In the genomic region with DNA sequence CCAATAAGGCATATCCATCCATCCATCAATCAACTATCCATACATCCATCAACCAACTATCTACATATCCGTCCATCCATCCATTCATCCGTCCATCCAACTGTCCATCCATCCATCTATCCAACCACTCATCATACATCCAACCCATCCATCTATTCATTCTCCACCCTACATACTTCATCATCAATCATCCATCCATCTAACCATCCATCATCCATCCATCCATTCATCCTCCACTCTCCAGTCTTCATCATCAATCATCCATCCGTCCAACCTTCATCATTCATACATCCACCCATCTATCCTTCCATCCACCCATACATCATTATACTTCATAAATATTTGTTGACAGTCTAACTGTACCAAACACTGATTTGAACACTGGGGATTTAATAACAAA, we compare ENCODE assay signal across 38 cellular contexts.
"Had no signal": no experiment of that assay in that cellular context is flagged by ENCODE, and none has a peak within 500 bp of the region (broad histone marks: within the 10 kb centered on the region; RNA-seq: fewer than 3 reads in every experiment).

No MANE protein-coding gene starts in this region.

- H3K27ac Mint-ChIP-seq: activated naive CD4-positive, alpha-beta T cell treated with anti-CD3 and anti-CD28 coated beads for 36 hours; activated naive CD4-positive, alpha-beta T cell treated with anti-CD3 and anti-CD28 coated beads, Interleukin-2, amount 10 ng/mL, durations not matched to agents 7 days and 5 days; activated naive CD4-positive, alpha-beta T cell treated with anti-CD3 and anti-CD28 coated beads, Interleukin-2, amount 50 U/mL, for 24 hours; activated naive CD4-positive, alpha-beta T cell treated with anti-CD3 and anti-CD28 coated beads, Interleukin-2, amount 50 U/mL, for 72 hours; activated naive CD8-positive, alpha-beta T cell; activated naive CD8-positive, alpha-beta T cell treated with anti-CD3 and anti-CD28 coated beads for 36 hours; activated naive CD8-positive, alpha-beta T cell treated with anti-CD3 and anti-CD28 coated beads, Interleukin-2, amount 10 ng/mL, durations not matched to agents 7 days and 5 days; activated naive CD8-positive, alpha-beta T cell treated with anti-CD3 and anti-CD28 coated beads, Interleukin-2, amount 50 U/mL, for 24 hours; activated T-cell treated with anti-CD3 and anti-CD28 coated beads, Interleukin-2, amount 50 U/mL, for 72 hours; activated T-helper 1 cell treated with anti-CD3 and anti-CD28 coated beads, Interleukin-12 subunit alpha, Interleukin-12 subunit beta, Interleukin-2, Interleukin-4 antibody, amounts not matched to agents 30 ng/mL and 10 ng/mL and 1 ng/mL, durations not matched to agents 14 hours and 24 hours and 36 hours; activated T-helper 17 cell treated with anti-CD3 and anti-CD28 coated beads, Interleukin-2, amount 50 U/mL, for 72 hours; activated T-helper 2 cell treated with anti-CD3 and anti-CD28 coated beads, Interferon-gamma antibody, Interleukin-2, Interleukin-4, amounts not matched to agents 10 μg/mL and 5 μg/mL and 100 μg/mL, durations not matched to agents 14 hours and 24 hours and 36 hours; brain had no signal

- H3K4me1 Mint-ChIP-seq: activated naive CD4-positive, alpha-beta T cell treated with anti-CD3 and anti-CD28 coated beads, Interleukin-2, amount 10 ng/mL, durations not matched to agents 7 days and 5 days; activated naive CD4-positive, alpha-beta T cell treated with anti-CD3 and anti-CD28 coated beads, Interleukin-2, amount 50 U/mL, for 24 hours; activated naive CD8-positive, alpha-beta T cell treated with anti-CD3 and anti-CD28 coated beads for 36 hours; activated naive CD8-positive, alpha-beta T cell treated with anti-CD3 and anti-CD28 coated beads, Interleukin-2, amount 10 ng/mL, durations not matched to agents 7 days and 5 days; activated naive CD8-positive, alpha-beta T cell treated with anti-CD3 and anti-CD28 coated beads, Interleukin-2, amount 50 U/mL, for 24 hours; activated T-helper 17 cell treated with anti-CD3 and anti-CD28 coated beads, Interleukin-2, amount 50 U/mL, for 72 hours; central memory CD8-positive, alpha-beta T cell had no signal

- H3K27ac ChIP-seq: adrenal gland, ascending aorta, body of pancreas, brain microvascular endothelial cell, breast epithelium, cardiac muscle cell had no signal

- H3K4me3 Mint-ChIP-seq: activated naive CD4-positive, alpha-beta T cell treated with anti-CD3 and anti-CD28 coated beads for 36 hours; activated naive CD4-positive, alpha-beta T cell treated with anti-CD3 and anti-CD28 coated beads, Interleukin-2, amount 10 ng/mL, durations not matched to agents 7 days and 5 days; activated naive CD4-positive, alpha-beta T cell treated with anti-CD3 and anti-CD28 coated beads, Interleukin-2, amount 50 U/mL, for 24 hours; activated naive CD8-positive, alpha-beta T cell; activated naive CD8-positive, alpha-beta T cell treated with anti-CD3 and anti-CD28 coated beads for 36 hours; activated naive CD8-positive, alpha-beta T cell treated with anti-CD3 and anti-CD28 coated beads, Interleukin-2, amount 10 ng/mL, durations not matched to agents 7 days and 5 days; activated naive CD8-positive, alpha-beta T cell treated with anti-CD3 and anti-CD28 coated beads, Interleukin-2, amount 50 U/mL, for 24 hours; activated T-cell treated with anti-CD3 and anti-CD28 coated beads, Interleukin-2, amount 50 U/mL, for 4 hours; activated T-cell treated with anti-CD3 and anti-CD28 coated beads, Interleukin-2, amount 50 U/mL, for 72 hours; activated T-helper 1 cell treated with anti-CD3 and anti-CD28 coated beads, Interleukin-12 subunit alpha, Interleukin-12 subunit beta, Interleukin-2, Interleukin-4 antibody, amounts not matched to agents 30 ng/mL and 10 ng/mL and 1 ng/mL, durations not matched to agents 14 hours and 24 hours and 36 hours; activated T-helper 17 cell treated with anti-CD3 and anti-CD28 coated beads, Interleukin-2, amount 50 U/mL, for 72 hours; brain; central memory CD8-positive, alpha-beta T cell had no signal

- ATAC-seq: activated naive CD4-positive, alpha-beta T cell treated with anti-CD3 and anti-CD28 coated beads, Interleukin-2, amount 50 U/mL, for 72 hours; activated naive CD8-positive, alpha-beta T cell treated with anti-CD3 and anti-CD28 coated beads, Interleukin-2, amount 50 U/mL, for 24 hours; activated T-cell treated with anti-CD3 and anti-CD28 coated beads, Interleukin-2, amount 50 U/mL, for 4 hours; activated T-cell treated with anti-CD3 and anti-CD28 coated beads, Interleukin-2, amount 50 U/mL, for 72 hours; activated T-helper 17 cell treated with anti-CD3 and anti-CD28 coated beads, Interleukin-2, amount 50 U/mL, for 72 hours; body of pancreas had no signal

- H3K36me3 ChIP-seq: adrenal gland, ascending aorta, brain microvascular endothelial cell, breast epithelium, cardiac muscle cell had no signal

- H3K4me3 ChIP-seq: adrenal gland, ascending aorta, body of pancreas, breast epithelium, cardiac muscle cell had no signal

- FAIRE-seq: astrocyte, bronchial epithelial cell had no signal

- H3K9me3 Mint-ChIP-seq: activated naive CD4-positive, alpha-beta T cell treated with anti-CD3 and anti-CD28 coated beads for 36 hours; activated naive CD4-positive, alpha-beta T cell treated with anti-CD3 and anti-CD28 coated beads, Interleukin-2, amount 10 ng/mL, durations not matched to agents 7 days and 5 days; activated naive CD4-positive, alpha-beta T cell treated with anti-CD3 and anti-CD28 coated beads, Interleukin-2, amount 50 U/mL, for 24 hours; activated naive CD4-positive, alpha-beta T cell treated with anti-CD3 and anti-CD28 coated beads, Interleukin-2, amount 50 U/mL, for 72 hours; activated naive CD8-positive, alpha-beta T cell treated with anti-CD3 and anti-CD28 coated beads for 36 hours; activated naive CD8-positive, alpha-beta T cell treated with anti-CD3 and anti-CD28 coated beads, Interleukin-2, amount 10 ng/mL, durations not matched to agents 7 days and 5 days; activated naive CD8-positive, alpha-beta T cell treated with anti-CD3 and anti-CD28 coated beads, Interleukin-2, amount 50 U/mL, for 24 hours; activated T-cell treated with anti-CD3 and anti-CD28 coated beads, Interleukin-2, amount 50 U/mL, for 4 hours; activated T-cell treated with anti-CD3 and anti-CD28 coated beads, Interleukin-2, amount 50 U/mL, for 72 hours; activated T-helper 1 cell treated with anti-CD3 and anti-CD28 coated beads, Interleukin-12 subunit alpha, Interleukin-12 subunit beta, Interleukin-2, Interleukin-4 antibody, amounts not matched to agents 30 ng/mL and 10 ng/mL and 1 ng/mL, durations not matched to agents 14 hours and 24 hours and 36 hours; activated T-helper 2 cell treated with anti-CD3 and anti-CD28 coated beads, Interferon-gamma antibody, Interleukin-2, Interleukin-4, amounts not matched to agents 10 μg/mL and 5 μg/mL and 100 μg/mL, durations not matched to agents 14 hours and 24 hours and 36 hours; central memory CD8-positive, alpha-beta T cell had no signal

- DNase-seq: activated effector memory CD4-positive, alpha-beta T cell treated with anti-CD3 and anti-CD28 coated beads, Interleukin-2, amount 50 U/mL, for 16 hours; activated effector memory CD4-positive, alpha-beta T cell treated with Interleukin-2 at 50 U/mL for 16 hours; activated gamma-delta T cell; activated gamma-delta T cell treated with Interleukin-2 at 50 U/mL for 16 hours; activated naive CD4-positive, alpha-beta T cell; activated naive CD4-positive, alpha-beta T cell treated with anti-CD3 and anti-CD28 coated beads for 36 hours; activated naive CD4-positive, alpha-beta T cell treated with anti-CD3 and anti-CD28 coated beads, Interleukin-2, amount 10 ng/mL, durations not matched to agents 7 days and 5 days; activated naive CD4-positive, alpha-beta T cell treated with anti-CD3 and anti-CD28 coated beads, Interleukin-2, amount 50 U/mL, for 16 hours; activated naive CD4-positive, alpha-beta T cell treated with Interleukin-2 at 50 U/mL for 16 hours; activated naive CD8-positive, alpha-beta T cell treated with anti-CD3 and anti-CD28 coated beads for 36 hours; activated naive CD8-positive, alpha-beta T cell treated with anti-CD3 and anti-CD28 coated beads, Interleukin-2, amount 10 ng/mL, durations not matched to agents 7 days and 5 days; activated naive CD8-positive, alpha-beta T cell treated with anti-CD3 and anti-CD28 coated beads, Interleukin-2, amount 50 U/mL, for 24 hours; activated T-cell treated with anti-CD3 and anti-CD28 coated beads, Interleukin-2, amount 50 U/mL, for 4 hours; activated T-cell treated with anti-CD3 and anti-CD28 coated beads, Interleukin-2, amount 50 U/mL, for 48 hours; activated T-cell treated with anti-CD3 and anti-CD28 coated beads, Interleukin-2, amount 50 U/mL, for 72 hours; adrenal gland; amniotic stem cell; amygdala; anterior cingulate cortex; aorta; body of pancreas; brain microvascular endothelial cell; caudate nucleus; central memory CD4-positive, alpha-beta T cell; cerebellar nuclear complex had no signal

- H3K36me3 Mint-ChIP-seq: activated naive CD4-positive, alpha-beta T cell treated with anti-CD3 and anti-CD28 coated beads, Interleukin-2, amount 10 ng/mL, durations not matched to agents 7 days and 5 days; activated naive CD4-positive, alpha-beta T cell treated with anti-CD3 and anti-CD28 coated beads, Interleukin-2, amount 50 U/mL, for 24 hours; activated naive CD4-positive, alpha-beta T cell treated with anti-CD3 and anti-CD28 coated beads, Interleukin-2, amount 50 U/mL, for 72 hours; activated naive CD8-positive, alpha-beta T cell; activated naive CD8-positive, alpha-beta T cell treated with anti-CD3 and anti-CD28 coated beads for 36 hours; activated naive CD8-positive, alpha-beta T cell treated with anti-CD3 and anti-CD28 coated beads, Interleukin-2, amount 10 ng/mL, durations not matched to agents 7 days and 5 days; brain had no signal

- H3K4me1 ChIP-seq: adrenal gland, ascending aorta, body of pancreas, breast epithelium had no signal

- H3K27me3 Mint-ChIP-seq: activated naive CD4-positive, alpha-beta T cell treated with anti-CD3 and anti-CD28 coated beads, Interleukin-2, amount 10 ng/mL, durations not matched to agents 7 days and 5 days; activated naive CD4-positive, alpha-beta T cell treated with anti-CD3 and anti-CD28 coated beads, Interleukin-2, amount 50 U/mL, for 24 hours; activated naive CD8-positive, alpha-beta T cell; activated naive CD8-positive, alpha-beta T cell treated with anti-CD3 and anti-CD28 coated beads for 36 hours; activated naive CD8-positive, alpha-beta T cell treated with anti-CD3 and anti-CD28 coated beads, Interleukin-2, amount 10 ng/mL, durations not matched to agents 7 days and 5 days; activated naive CD8-positive, alpha-beta T cell treated with anti-CD3 and anti-CD28 coated beads, Interleukin-2, amount 50 U/mL, for 24 hours; brain; central memory CD8-positive, alpha-beta T cell had no signal

- H3K9me3 ChIP-seq: adrenal gland, ascending aorta, body of pancreas, breast epithelium had no signal
